8 cellular contexts compared by ENCODE assay signal in genomic region chr6:66369407-66369806, GRCh38.
"Had no signal": no experiment of that assay in that cellular context is flagged by ENCODE, and none has a peak within 500 bp of the region (broad histone marks: within the 10 kb centered on the region; RNA-seq: fewer than 3 reads in every experiment).

No MANE protein-coding gene starts in this region.

- DNase-seq: H9, HCEC 1CT, KBM-7 had no signal

- H3K4me2 ChIP-seq: GM23338, KMS-11 had no signal

- H3K9ac ChIP-seq: KMS-11 had no signal

- H2AFZ ChIP-seq: GM23338 had no signal

- FAIRE-seq: H1, H54, HTR-8/SVneo had no signal

- H3K27ac Mint-ChIP-seq: GM23338, H9 had no signal

- H3K27ac ChIP-seq: KMS-11 had no signal

- H3K4me3 Mint-ChIP-seq: GM23338, H9 had no signal

- H3K4me1 Mint-ChIP-seq: GM23338 had no signal

- ATAC-seq: GM23338 had no signal

- H3K4me3 ChIP-seq: GM23338 had no signal
